In the genomic region with DNA sequence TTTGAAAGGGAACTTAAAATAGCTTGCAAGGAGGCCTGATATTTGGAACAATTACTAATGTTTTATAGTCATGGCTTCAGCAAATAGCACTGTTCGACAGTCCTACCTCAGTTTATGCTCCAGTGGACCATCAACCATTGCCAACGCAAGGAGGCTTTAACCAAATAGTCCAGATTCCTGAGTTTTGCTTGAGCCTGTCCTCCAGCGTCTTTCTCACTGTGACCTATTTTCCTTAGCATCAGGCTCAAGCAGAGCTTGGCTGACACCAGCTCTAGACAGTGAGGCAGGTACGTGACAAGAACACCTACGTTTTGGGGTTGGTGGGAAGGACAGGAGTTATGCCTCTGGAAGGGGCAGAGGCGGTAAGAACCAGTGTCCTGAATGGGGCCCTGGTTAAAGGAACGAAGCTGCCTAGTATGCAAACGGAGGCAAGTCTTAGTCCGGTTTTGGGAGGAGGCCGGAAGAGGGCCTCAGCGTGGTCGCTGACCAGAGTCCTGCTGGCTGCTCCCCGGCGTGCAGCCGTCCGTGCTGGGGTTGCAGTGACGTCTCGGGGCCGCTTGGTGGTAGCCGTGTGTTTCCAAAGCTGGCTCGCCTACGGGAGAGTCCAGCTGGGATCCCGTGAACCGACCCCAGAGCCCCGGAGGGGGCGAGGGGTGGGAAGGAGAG, we compare ENCODE assay signal across 8 cellular contexts. TPM values are rescaled to one million over a fixed set of nuclear protein-coding genes. Genes with fewer than 3 reads are reported as not detected.
DNase-seq lines count a peak whose midpoint lies in the region; ATAC-seq, FAIRE-seq and TF ChIP-seq lines count a peak whose summit lies in the region.

No MANE protein-coding gene starts in this region.

- POLR2A ChIA-PET in activated CD4-positive, alpha-beta T cell treated with anti-CD3 and anti-CD28 coated beads for 36 hours (lab: Charles Lee), result no interaction called here
- POLR2A ChIA-PET in HepG2 (lab: Yijun Ruan, JAX), result interaction anchor here (0.8 to 2.4 kb wide), 3 partner anchors 23 to 588 kb away, joined by 3 to 13 read pairs (median 4); a partner anchor contains a TSS

- peak; percentile 43 to 58 for ATAC-seq in activated CD4-positive, CD25-positive, alpha-beta regulatory T cell treated with anti-CD3 and anti-CD28 coated beads, Interleukin-2, amount 50 U/mL, for 24 hours
- peak; percentile 58 for ATAC-seq in HG02840 (IDR thresholded peaks at IDR 0.05; ENCODE audit: low FRiP score, unreplicated experiment)
- peak; percentile 63 for ATAC-seq in activated CD4-positive, alpha-beta T cell treated with anti-CD3 and anti-CD28 coated beads for 36 hours
- ATAC-seq in HepG2, result peak; percentile 75

- in situ Hi-C loops in HepG2 (cut with HindIII; ENCODE audit: extremely low pct_ligation_motif_present, low pct_unique_long_range_greater_than_20kb), result loop anchor here (5.0 kb wide), 3 partner anchors 434 to 624 kb away; no protein-coding TSS in a partner anchor

- FAIRE-seq in HepG2 (lab: Jason Lieb, UNC), result peak; percentile 53

- H3K27ac Mint-ChIP-seq in activated CD4-positive, alpha-beta T cell treated with anti-CD3 and anti-CD28 coated beads for 36 hours, result no peak overlapping the region

- H3K36me3 ChIP-seq in HepG2 (replicated peaks in 1 of 2; ENCODE audit: control insufficient read depth in 1 of 2, insufficient read depth in 2 of 2, low read length in 2 of 2), result 0 out of 5 replicates have a peak, but pooled peaks cover 0 to 1% of the 10 kb centered on the region in 2 experiments

- H3K27me3 ChIP-seq in dorsolateral prefrontal cortex (peaks cover 0 to 16% (median 0%) of the 10 kb centered on the region in 45 donors), HepG2 (ENCODE audit: control insufficient read depth in 1 of 2, insufficient read depth in 2 of 2, low read length in 2 of 2) (peaks cover 0 to 23% of the 10 kb centered on the region in 2 experiments; a peak in 4 of 5 replicates)

- H3K9ac ChIP-seq in HepG2 (ENCODE audit: insufficient read depth, low read depth, low read length), result no peak overlapping the region

- H3K36me3 Mint-ChIP-seq in activated CD4-positive, alpha-beta T cell treated with anti-CD3 and anti-CD28 coated beads for 36 hours (ENCODE audit: low read depth), result no peaks in the 10 kb centered on the region

- peaks cover 11% of the 10 kb centered on the region for H3K4me1 ChIP-seq in HepG2 (ENCODE audit: insufficient read depth, low read length)

- H4K20me1 ChIP-seq in HepG2 (ENCODE audit: insufficient read depth, low read length), result peaks cover 17% of the 10 kb centered on the region

- TF ChIP-seq EP300 in HepG2 (IDR thresholded peaks at IDR 0.05; ENCODE audit: low read depth in 2 of 2, low read length in 2 of 2) (no peak), HepG2 (CRISPR knock-in tag; IDR thresholded peaks at IDR 0.05; ENCODE audit: borderline replicate concordance) (no peak)

- H3K27ac ChIP-seq in dorsolateral prefrontal cortex, result no peak overlapping the region
- no peak overlapping the region for H3K27ac ChIP-seq in HepG2 (ENCODE audit: extremely low read length, insufficient read depth, low read length)

- H3K4me3 Mint-ChIP-seq in activated CD4-positive, alpha-beta T cell treated with anti-CD3 and anti-CD28 coated beads for 36 hours, result peak overlapping the region; percentile 58

- DNase-seq in activated CD4-positive, CD25-positive, alpha-beta regulatory T cell (lab: John Stamatoyannopoulos, UW), result no peak
- peak; percentile 27 to 28 for DNase-seq in NCI-H1930 (lab: John Stamatoyannopoulos, UW)
- peak; percentile 80 for DNase-seq in activated CD4-positive, alpha-beta T cell treated with anti-CD3 and anti-CD28 coated beads for 36 hours
- peak; percentile 54 to 84 (median 74) for DNase-seq in dorsolateral prefrontal cortex
- peak; percentile 61 for DNase-seq in HepG2 (ENCODE audit: low spot score)
- peak; percentile 53 for DNase-seq in stimulated activated CD4-positive, alpha-beta T cell treated with anti-CD3 and anti-CD28 coated beads, Interleukin-1b, Interleukin-23, amount 100 ng/mL, for 48 hours

- no peaks in the 10 kb centered on the region for H3K79me2 ChIP-seq in HepG2 (ENCODE audit: insufficient read depth, low read length)

- peak overlapping the region; percentile 16 to 75 (median 51) for H3K4me3 ChIP-seq in dorsolateral prefrontal cortex
- H3K4me3 ChIP-seq in HepG2 (replicated peaks in 1 of 3; ENCODE audit: insufficient read depth in 1 of 3, low read depth in 2 of 3, low read length in 3 of 3), result peak overlapping the region; percentile 41 to 69 (median 51); a peak in 5 of 6 replicates

- TF ChIP-seq POLR2A in HepG2 (IDR thresholded peaks at IDR 0.05; ENCODE audit: insufficient read depth in 1 of 2, low read depth in 2 of 2, low read length in 2 of 2), result no peak

- H3K27me3 Mint-ChIP-seq in activated CD4-positive, alpha-beta T cell treated with anti-CD3 and anti-CD28 coated beads for 36 hours, result peaks cover 22% of the 10 kb centered on the region

- TF ChIP-seq CTCF in dorsolateral prefrontal cortex (IDR thresholded peaks at IDR 0.05 in 54 of 56, conservative IDR thresholded peaks at IDR 0.05 in 2 of 56; ENCODE audit: low read depth in 1 of 56, partially characterized antibody in 56 of 56) (peak; percentile 57 to 96 (median 86)), HepG2 (CRISPR knock-in tag; IDR thresholded peaks at IDR 0.05) (peak; percentile 95)

- H3K9me3 Mint-ChIP-seq in activated CD4-positive, alpha-beta T cell treated with anti-CD3 and anti-CD28 coated beads for 36 hours (ENCODE audit: low read depth), result no peaks in the 10 kb centered on the region

- 19% methylated on average over 16 of the region's 26 CpGs for WGBS in HepG2 (ENCODE audit: low lambda C conversion rate)

- peak overlapping the region; percentile 84 for H3K4me2 ChIP-seq in HepG2 (ENCODE audit: low read depth, low read length)

- no TSS peak for BruUV-seq in HepG2 (replicated peaks; lab: Mats Ljungman, UMichigan)

- CTCF ChIA-PET in activated CD4-positive, alpha-beta T cell treated with anti-CD3 and anti-CD28 coated beads for 36 hours (lab: Charles Lee), result interaction anchor here (0.6 to 2.0 kb wide), 16 partner anchors 10 to 770 kb away, joined by 3 to 9 read pairs (median 4); a partner anchor contains a TSS
- CTCF ChIA-PET in HepG2 (lab: Yijun Ruan, JAX; ENCODE audit: low intra/inter-chr PET ratio, low total read pairs), result interaction anchor here (1.6 kb wide), 1 partner anchor 489 kb away, joined by 12 read pairs; no protein-coding TSS in a partner anchor

- no peak overlapping the region for H2AFZ ChIP-seq in HepG2 (ENCODE audit: low read length)

- peak; percentile 92 for TF ChIP-seq RAD21 in HepG2 (CRISPR knock-in tag; IDR thresholded peaks at IDR 0.05)

- H3K9me3 ChIP-seq in HepG2 (ENCODE audit: low read length), result no peaks in the 10 kb centered on the region

- intact Hi-C loops in activated CD4-positive, alpha-beta T cell treated with anti-CD3 and anti-CD28 coated beads for 36 hours (cut with DNase I, micrococcal nuclease), result loop anchor here (1.0 to 10.0 kb wide), 5 partner anchors 188 to 866 kb away; a partner anchor contains a TSS
- intact Hi-C loops in dorsolateral prefrontal cortex (cut with DNase I) (loop anchor here (1.0 to 5.0 kb wide), 2 partner anchors 489 to 494 kb away; no protein-coding TSS in a partner anchor), HepG2 (cut with micrococcal nuclease; ENCODE audit: unreplicated experiment) (loop anchor here (2.0 to 5.0 kb wide), 2 partner anchors 440 to 624 kb away; no protein-coding TSS in a partner anchor)

- H3K4me1 Mint-ChIP-seq in activated CD4-positive, alpha-beta T cell treated with anti-CD3 and anti-CD28 coated beads for 36 hours, result peaks cover 12% of the 10 kb centered on the region

RNA-seq across cellular contexts. Expression of a gene that starts 1.0 kb away (rescaled TPM):
- total RNA-seq in activated CD4-positive, alpha-beta T cell treated with anti-CD3 and anti-CD28 coated beads for 36 hours, result not detected
- total RNA-seq in dorsolateral prefrontal cortex, result 1 to 10 TPM in 87 of 120 experiments, under 1 TPM in 33; 0.32 to 3.2 (median 1.3) TPM
- not detected in 2 replicates for total RNA-seq in HepG2 (2016; rRNA removed; fragmentation: Illumina TruSeq; extraction: Trizol)
- not detected in 2 replicates for total RNA-seq in HepG2 (2016; cell fraction: cytosol; rRNA removed; fragmentation: Illumina TruSeq; extraction: Trizol; ENCODE audit: low read depth)
- not detected in 2 replicates for total RNA-seq in HepG2 (2016; cell fraction: insoluble cytoplasmic fraction; rRNA removed; fragmentation: Illumina TruSeq; extraction: Trizol)
- total RNA-seq in HepG2 (2016; cell fraction: membrane; rRNA removed; fragmentation: Illumina TruSeq; extraction: Trizol), result not detected in 2 replicates
- not detected in 2 replicates for total RNA-seq in HepG2 (2016; cell fraction: nucleus; rRNA removed; fragmentation: Illumina TruSeq; extraction: Trizol)
- polyA plus RNA-seq in HepG2 (2011; rRNA removed), result 0.04 TPM in 1 of 2 replicates, not detected in the other
- polyA plus RNA-seq in HepG2 (2011; cell fraction: cytosol; rRNA removed), result not detected in 2 replicates
- 0.05 and 0.24 TPM in 2 replicates for polyA plus RNA-seq in HepG2 (2011; cell fraction: nucleus; rRNA removed)
- 0.08 TPM in 1 of 2 replicates, not detected in the other for polyA plus RNA-seq in HepG2 (2012)
- 0.06 TPM in 1 of 2 replicates, not detected in the other for polyA plus RNA-seq in HepG2 (2016; cell fraction: cytosol; fragmentation: Illumina TruSeq; extraction: Trizol; ENCODE audit: low read depth)
- polyA plus RNA-seq in HepG2 (2016; cell fraction: insoluble cytoplasmic fraction; fragmentation: Illumina TruSeq; extraction: Trizol; ENCODE audit: low read depth), result not detected in 2 replicates
- polyA plus RNA-seq in HepG2 (2016; cell fraction: membrane; fragmentation: Illumina TruSeq; extraction: Trizol; ENCODE audit: low read depth), result 0.09 TPM in 1 of 2 replicates, not detected in the other
- polyA plus RNA-seq in HepG2 (2016; cell fraction: nucleus; fragmentation: Illumina TruSeq; extraction: Trizol; ENCODE audit: insufficient read depth, low read depth), result not detected in 2 replicates
- not detected in 2 replicates for polyA minus RNA-seq in HepG2 (2011; rRNA and poly(A)+ RNA removed; ENCODE audit: low replicate concordance)
- polyA minus RNA-seq in HepG2 (2011; cell fraction: cytosol; rRNA and poly(A)+ RNA removed), result not detected in 2 replicates
- not detected in 2 replicates for polyA minus RNA-seq in HepG2 (2011; cell fraction: nucleus; rRNA and poly(A)+ RNA removed)

RNA-seq across cellular contexts. Expression of a gene that starts 30.8 kb away (rescaled TPM):
- total RNA-seq in activated CD4-positive, alpha-beta T cell treated with anti-CD3 and anti-CD28 coated beads for 36 hours, result 1,000 to 10,000 TPM; 3,156 to 3,905 TPM
- total RNA-seq in dorsolateral prefrontal cortex (100 to 1,000 TPM; 162 to 384 (median 296) TPM), HepG2 (2016; rRNA removed; fragmentation: Illumina TruSeq; extraction: Trizol) (3,353 and 5,553 TPM in 2 replicates)
- total RNA-seq in HepG2 (2016; cell fraction: cytosol; rRNA removed; fragmentation: Illumina TruSeq; extraction: Trizol; ENCODE audit: low read depth), result 762 and 941 TPM in 2 replicates
- total RNA-seq in HepG2 (2016; cell fraction: insoluble cytoplasmic fraction; rRNA removed; fragmentation: Illumina TruSeq; extraction: Trizol), result 3,423 and 5,528 TPM in 2 replicates
- 1,613 and 2,053 TPM in 2 replicates for total RNA-seq in HepG2 (2016; cell fraction: membrane; rRNA removed; fragmentation: Illumina TruSeq; extraction: Trizol)
- total RNA-seq in HepG2 (2016; cell fraction: nucleus; rRNA removed; fragmentation: Illumina TruSeq; extraction: Trizol), result 1,233 and 1,301 TPM in 2 replicates
- polyA plus RNA-seq in HepG2 (2011; rRNA removed), result 1,684 and 2,047 TPM in 2 replicates
- 2,726 and 4,334 TPM in 2 replicates for polyA plus RNA-seq in HepG2 (2011; cell fraction: cytosol; rRNA removed)
- 901 and 998 TPM in 2 replicates for polyA plus RNA-seq in HepG2 (2011; cell fraction: nucleus; rRNA removed)
- 3,095 and 3,791 TPM in 2 replicates for polyA plus RNA-seq in HepG2 (2012)
- polyA plus RNA-seq in HepG2 (2016; cell fraction: cytosol; fragmentation: Illumina TruSeq; extraction: Trizol; ENCODE audit: low read depth), result 990 and 1,054 TPM in 2 replicates
- polyA plus RNA-seq in HepG2 (2016; cell fraction: insoluble cytoplasmic fraction; fragmentation: Illumina TruSeq; extraction: Trizol; ENCODE audit: low read depth), result 5,889 and 6,211 TPM in 2 replicates
- polyA plus RNA-seq in HepG2 (2016; cell fraction: membrane; fragmentation: Illumina TruSeq; extraction: Trizol; ENCODE audit: low read depth), result 1,669 and 1,931 TPM in 2 replicates
- 1,818 and 1,822 TPM in 2 replicates for polyA plus RNA-seq in HepG2 (2016; cell fraction: nucleus; fragmentation: Illumina TruSeq; extraction: Trizol; ENCODE audit: insufficient read depth, low read depth)
- 1,398 and 1,793 TPM in 2 replicates for polyA minus RNA-seq in HepG2 (2011; rRNA and poly(A)+ RNA removed; ENCODE audit: low replicate concordance)
- polyA minus RNA-seq in HepG2 (2011; cell fraction: cytosol; rRNA and poly(A)+ RNA removed), result 3,161 and 4,136 TPM in 2 replicates
- 529 and 590 TPM in 2 replicates for polyA minus RNA-seq in HepG2 (2011; cell fraction: nucleus; rRNA and poly(A)+ RNA removed)

Comparison
In these comparisons a context has a peak if more than half of its experiments do, and no peak if none do; other contexts are left out.
1. DNase-seq: peak in NCI-H1930 (2 of 2), activated CD4-positive, alpha-beta T cell treated with anti-CD3 and anti-CD28 coated beads for 36 hours (single experiment), dorsolateral prefrontal cortex (10 of 10), HepG2 (single experiment) and stimulated activated CD4-positive, alpha-beta T cell treated with anti-CD3 and anti-CD28 coated beads, Interleukin-1b, Interleukin-23, amount 100 ng/mL, for 48 hours (single experiment); none in activated CD4-positive, CD25-positive, alpha-beta regulatory T cell (0 of 4).
2. Peak in every context shown above with its lines, with median percentiles within 50 percentile points of each other: ATAC-seq.